18 cellular contexts compared by ENCODE assay signal in the genomic region with DNA sequence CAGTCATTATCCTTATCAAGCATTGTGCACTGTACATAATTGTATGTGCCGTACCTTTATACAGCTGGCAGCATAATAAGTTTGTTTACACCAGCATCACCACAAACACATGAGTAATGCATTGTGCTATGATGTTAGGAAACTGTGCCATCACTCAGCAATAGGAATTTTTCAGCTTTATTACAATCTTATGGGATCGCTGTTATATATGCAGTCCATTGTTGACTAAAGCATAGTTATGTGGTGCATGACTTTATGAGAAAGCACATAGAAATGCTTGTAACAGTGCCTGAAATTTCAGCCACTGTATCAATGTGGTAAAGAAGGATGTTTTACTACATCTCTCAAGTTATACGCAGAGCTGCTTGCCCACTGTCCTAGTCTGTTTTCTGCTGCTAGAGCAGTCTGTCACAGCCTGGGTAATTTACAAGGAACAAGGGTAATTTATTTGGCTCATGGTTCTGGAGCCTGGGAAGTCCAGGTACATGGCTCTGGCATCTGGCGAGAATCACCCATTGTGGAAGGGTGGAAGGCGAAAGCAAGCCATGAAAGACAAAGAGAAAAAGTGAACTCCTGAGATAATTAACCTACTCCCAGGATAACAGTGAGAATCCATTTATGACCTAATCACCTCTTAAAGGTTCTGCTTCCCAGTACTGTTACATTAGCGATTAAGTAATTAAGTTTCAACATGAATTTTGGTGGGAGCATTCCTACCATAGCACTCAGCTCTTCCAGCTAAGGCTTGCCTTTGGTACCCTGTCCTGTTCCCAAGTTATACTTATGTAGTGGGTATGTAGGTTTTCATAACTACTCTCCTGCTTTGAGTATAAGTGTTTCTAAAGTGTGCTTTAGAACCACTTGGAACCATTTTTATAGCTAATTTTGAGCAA. TPM values are rescaled to one million over a fixed set of nuclear protein-coding genes. Genes with fewer than 3 reads are reported as not detected.
DNase-seq lines count a peak whose midpoint lies in the region; ATAC-seq and TF ChIP-seq lines count a peak whose summit lies in the region.
"Had no signal": no experiment of that assay in that cellular context is flagged by ENCODE, and none has a peak within 500 bp of the region (broad histone marks: within the 10 kb centered on the region; RNA-seq: fewer than 3 reads in every experiment).

No MANE protein-coding gene starts in this region.

- peak overlapping the region; percentile 21 for H3K4me2 ChIP-seq in mammary epithelial cell (ENCODE audit: insufficient read depth, low read depth, low read length)
- H3K4me2 ChIP-seq: GM23338, hepatocyte had no signal

- peaks cover 22% of the 10 kb centered on the region for H3K4me1 Mint-ChIP-seq in neural crest cell

- BruUV-seq in mammary epithelial cell (replicated peaks; lab: Mats Ljungman, UMichigan) = no TSS peak

- CTCF ChIA-PET in mammary epithelial cell (lab: Charles Lee; ENCODE audit: low non-redundant PET) = interaction anchor here (0.6 to 0.7 kb wide), 2 partner anchors 31 to 53 kb away, joined by 4 to 5 read pairs; no protein-coding TSS in a partner anchor

- H3K4me3 Mint-ChIP-seq in neural crest cell = peak overlapping the region; percentile 32
- H3K4me3 Mint-ChIP-seq: CD8-positive, alpha-beta T cell; GM23338; memory B cell had no signal

- H3K36me3 Mint-ChIP-seq in neural crest cell (ENCODE audit: low read depth) = peaks cover 8% of the 10 kb centered on the region
- H3K36me3 Mint-ChIP-seq: CD8-positive, alpha-beta T cell had no signal

- peak overlapping the region; percentile 95 for H3K27ac ChIP-seq in mammary epithelial cell (ENCODE audit: insufficient read depth, low read depth, low read length)
- H3K27ac ChIP-seq in upper lobe of left lung = no peak overlapping the region
- H3K27ac ChIP-seq: coronary artery, hepatocyte, SK-N-MC had no signal

- H3K79me2 ChIP-seq in mammary epithelial cell (ENCODE audit: insufficient read depth, low read length) = peaks cover 89% of the 10 kb centered on the region

- H3K27me3 ChIP-seq in mammary epithelial cell (ENCODE audit: insufficient read depth, low read length) (no peaks in the 10 kb centered on the region), upper lobe of left lung (no peaks in the 10 kb centered on the region)
- H3K27me3 ChIP-seq: hepatocyte had no signal

- in situ Hi-C loops in mammary epithelial cell (cut with MboI; ENCODE audit: low sequenced_read_pairs in 2 of 2) = loop anchor here in 1 of 2 donors (5.0 kb wide), 1 partner anchor 53 kb away; no protein-coding TSS in a partner anchor

- DNase-seq in AG20443 (ENCODE audit: low spot score) (peak; percentile 56), LHCN-M2 (ENCODE audit: low read depth) (peak; percentile 89), mammary epithelial cell (peak; percentile 92), neural crest cell (ENCODE audit: low read depth, low spot score) (no peak), left colon (no peak), upper lobe of left lung (no peak), NCI-H446 treated with DMSO at 0.1 percent for 48 hours (lab: John Stamatoyannopoulos, UW) (no peak), NOMO-1 treated with DMSO at 0.1 percent for 48 hours (lab: John Stamatoyannopoulos, UW; ENCODE audit: unreplicated experiment) (no peak)
- DNase-seq: CD8-positive, alpha-beta T cell; NCI-H69; posterior cingulate gyrus; stimulated activated CD4-positive, alpha-beta T cell treated with anti-CD3 and anti-CD28 coated beads, Interleukin-4, amount 100 ng/mL, for 24 hours; stimulated activated naive CD8-positive, alpha-beta T cell treated with anti-CD3 and anti-CD28 coated beads, Interleukin-15, Interleukin-2, amounts not matched to agents 100 U/mL and 50 U/mL, for 24 hours had no signal

- H3K9ac ChIP-seq in mammary epithelial cell (ENCODE audit: insufficient read depth, low read length) = peak overlapping the region; percentile 19

- intact Hi-C loops in mammary epithelial cell (cut with micrococcal nuclease) = loop anchor here (5.0 kb wide), 1 partner anchor 42 kb away; no protein-coding TSS in a partner anchor
- intact Hi-C loops in left colon (cut with DNase I, micrococcal nuclease) = no loop called here

- no peak for TF ChIP-seq CTCF in mammary epithelial cell (conservative IDR thresholded peaks at IDR 0.05 in 1 of 2, IDR thresholded peaks at IDR 0.05 in 1 of 2; ENCODE audit: extremely low read depth in 1 of 2, insufficient read depth in 1 of 2, low read depth in 1 of 2, low read length in 2 of 2)
- TF ChIP-seq CTCF in neural crest cell (conservative IDR thresholded peaks at IDR 0.05) = no peak
- no peak for TF ChIP-seq CTCF in upper lobe of left lung (IDR thresholded peaks at IDR 0.05)

- TF ChIP-seq EP300 in upper lobe of left lung (IDR thresholded peaks at IDR 0.05) = no peak

- H3K27ac Mint-ChIP-seq in neural crest cell (ENCODE audit: unreplicated experiment) = no peak overlapping the region
- H3K27ac Mint-ChIP-seq: CD8-positive, alpha-beta T cell; GM23338; memory B cell had no signal

- H3K9me3 Mint-ChIP-seq in neural crest cell = no peaks in the 10 kb centered on the region
- H3K9me3 Mint-ChIP-seq: CD8-positive, alpha-beta T cell; GM23338; memory B cell had no signal

- dilution Hi-C loops in mammary epithelial cell (cut with HindIII; ENCODE audit: low sequenced_read_pairs) = no loop called here

- peaks cover under 1% of the 10 kb centered on the region for H3K27me3 Mint-ChIP-seq in neural crest cell (ENCODE audit: low read depth)
- H3K27me3 Mint-ChIP-seq: memory B cell had no signal

- no peak for ATAC-seq in left colon
- ATAC-seq in upper lobe of left lung (ENCODE audit: low FRiP score in 2 of 2) = no peak
- ATAC-seq: CD8-positive, alpha-beta T cell; GM23338; stimulated activated naive CD8-positive, alpha-beta T cell treated with anti-CD3 and anti-CD28 coated beads, Interleukin-15, Interleukin-2, amounts not matched to agents 100 U/mL and 50 U/mL, for 24 hours had no signal

- 78% methylated on average over 6 of the region's 6 CpGs for WGBS in mammary epithelial cell (ENCODE audit: low coverage, missing lambda C conversion rate)
- 95% methylated on average over 6 of the region's 6 CpGs for WGBS in upper lobe of left lung, 2 donors

- no peaks in the 10 kb centered on the region for H4K20me1 ChIP-seq in mammary epithelial cell (ENCODE audit: insufficient read depth, low read length)

- H3K9me3 ChIP-seq in mammary epithelial cell (replicated peaks; ENCODE audit: insufficient read depth, low read length) (no peaks in the 10 kb centered on the region), upper lobe of left lung (no peaks in the 10 kb centered on the region)

- TF ChIP-seq POLR2A in upper lobe of left lung (IDR thresholded peaks at IDR 0.05) = no peak

- H3K36me3 ChIP-seq in mammary epithelial cell (ENCODE audit: insufficient read depth, low read length) (no peaks in the 10 kb centered on the region), upper lobe of left lung (no peaks in the 10 kb centered on the region)

- H3K4me3 ChIP-seq in mammary epithelial cell (replicated peaks in 1 of 3; ENCODE audit: insufficient read depth in 1 of 3, low read depth in 2 of 3, low read length in 3 of 3) (no peak overlapping the region), upper lobe of left lung (no peak overlapping the region)
- H3K4me3 ChIP-seq: coronary artery, GM23338, hepatocyte, SK-N-MC had no signal

- H3K4me1 ChIP-seq in mammary epithelial cell (ENCODE audit: insufficient read depth, low read length) (peaks cover 33% of the 10 kb centered on the region), upper lobe of left lung (peaks cover 6 to 39% (median 12%) of the 10 kb centered on the region in 4 donors)

- no peak overlapping the region for H2AFZ ChIP-seq in mammary epithelial cell (ENCODE audit: low read depth, low read length)
- H2AFZ ChIP-seq: GM23338, hepatocyte had no signal

RNA-seq across cellular contexts. Expression of a gene that starts 4.6 kb away (rescaled TPM):
- total RNA-seq in LHCN-M2 (2014; rRNA removed) = 31.7 and 32.3 TPM in 2 replicates
- polyA plus RNA-seq in LHCN-M2 (2012) = 9.5 TPM
- 100 to 1,000 TPM in 1 of 2 donors, 10 to 100 TPM in 1; 31.8 to 109 TPM for total RNA-seq in mammary epithelial cell
- polyA plus RNA-seq in mammary epithelial cell = 39.0 TPM
- 48.2 TPM for polyA minus RNA-seq in mammary epithelial cell
- total RNA-seq in neural crest cell = 27.6 and 28.5 TPM in 2 replicates
- 10 to 100 TPM in 1 of 2 donors, 1 to 10 TPM in 1; 6.7 to 30.3 TPM for total RNA-seq in left colon
- total RNA-seq in upper lobe of left lung = 10 to 100 TPM; 16.3 to 41.7 (median 34.7) TPM

Comparison
In these comparisons a context has a peak if more than half of its experiments do, and no peak if none do; other contexts are left out.
1. DNase-seq: peak in AG20443 (single experiment), LHCN-M2 (single experiment) and mammary epithelial cell (single experiment); none in neural crest cell (single experiment), left colon (0 of 2), upper lobe of left lung (0 of 2), NCI-H446 treated with DMSO at 0.1 percent for 48 hours (single experiment) and NOMO-1 treated with DMSO at 0.1 percent for 48 hours (single experiment).